5 cellular contexts compared by ENCODE assay signal in the genomic region with DNA sequence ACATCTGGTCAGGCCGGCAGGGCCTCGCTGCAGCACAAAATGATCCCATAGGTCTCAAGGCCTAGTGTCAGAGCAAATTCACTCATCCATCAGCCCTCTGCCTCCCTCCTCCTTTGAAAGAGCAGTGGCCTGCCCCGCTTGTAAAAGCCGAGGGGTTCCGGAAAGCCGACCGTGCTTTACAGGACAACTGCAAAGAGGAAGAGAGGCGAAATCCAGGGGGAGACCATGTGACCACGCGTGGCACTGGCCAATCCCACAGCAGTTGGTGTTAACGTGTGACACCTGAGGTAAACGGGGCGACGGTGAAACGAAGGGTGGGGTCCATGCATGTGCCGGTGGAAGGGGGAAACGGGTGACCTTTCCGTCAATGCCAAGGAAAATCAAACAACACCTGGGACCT.
DNase-seq lines count a peak whose midpoint lies in the region; FAIRE-seq and TF ChIP-seq lines count a peak whose summit lies in the region.
"Not testable (repeated sequence)": the region's sequence is repeated elsewhere in the genome, so short reads cannot be mapped to it uniquely, and the experiment has no call there.

No MANE protein-coding gene starts in this region.

- not testable (repeated sequence) for DNase-seq in NB4 (ENCODE audit: low read depth)
- DNase-seq in activated effector memory CD4-positive, alpha-beta T cell treated with anti-CD3 and anti-CD28 coated beads, Interleukin-2, amount 50 U/mL, for 16 hours = peak; percentile 53
- DNase-seq in kidney = peak; percentile 70
- peak; percentile 96 for DNase-seq in osteocyte (ENCODE audit: extremely low spot score, unreplicated experiment)
- peak; percentile 81 for DNase-seq in sigmoid colon

- H3K9ac ChIP-seq in kidney (ENCODE audit: low read length in 2 of 2) = not testable (repeated sequence)

- H3K9me3 Mint-ChIP-seq in osteocyte (ENCODE audit: unreplicated experiment) = not testable (repeated sequence)

- peak overlapping the region; percentile 47 for H3K4me3 ChIP-seq in NB4 (ENCODE audit: low read depth, low read length)
- not testable (repeated sequence) for H3K4me3 ChIP-seq in kidney (ENCODE audit: low read length in 2 of 2); sigmoid colon

- H3K27ac Mint-ChIP-seq in osteocyte (ENCODE audit: unreplicated experiment) = not testable (repeated sequence)

- not testable (repeated sequence) for TF ChIP-seq CTCF in NB4 (IDR thresholded peaks at IDR 0.05; ENCODE audit: low read depth, low read length); kidney (IDR thresholded peaks at IDR 0.05; ENCODE audit: borderline replicate concordance, extremely low read depth, insufficient read depth); osteocyte (IDR thresholded peaks at IDR 0.05); sigmoid colon (IDR thresholded peaks at IDR 0.05)

- not testable (repeated sequence) for FAIRE-seq in kidney (lab: Jason Lieb, UNC)

- H3K27me3 ChIP-seq in sigmoid colon = not testable (repeated sequence)

- TF ChIP-seq EP300 in sigmoid colon (IDR thresholded peaks at IDR 0.05) = not testable (repeated sequence)

- not testable (repeated sequence) for H3K36me3 ChIP-seq in kidney (ENCODE audit: control insufficient read depth in 1 of 2, insufficient read depth in 2 of 2, low read length in 2 of 2); sigmoid colon

- H3K4me1 Mint-ChIP-seq in osteocyte (ENCODE audit: unreplicated experiment) = not testable (repeated sequence)

- TF ChIP-seq POLR2A in NB4 (IDR thresholded peaks at IDR 0.05; ENCODE audit: extremely low read depth, insufficient read length); sigmoid colon (IDR thresholded peaks at IDR 0.05): not testable (repeated sequence)

- intact Hi-C loops in kidney (cut with DNase I); sigmoid colon (cut with DNase I): not testable (repeated sequence)

- not testable (repeated sequence) for H3K4me3 Mint-ChIP-seq in osteocyte (ENCODE audit: unreplicated experiment)

- H3K27me3 Mint-ChIP-seq in osteocyte (ENCODE audit: unreplicated experiment) = not testable (repeated sequence)

- H3K9me3 ChIP-seq in kidney (ENCODE audit: control insufficient read depth in 1 of 2, low read length in 2 of 2); sigmoid colon: not testable (repeated sequence)

- WGBS in sigmoid colon, 2 donors = 81 to 87% methylated on average over 16 of the region's 18 CpGs

- not testable (repeated sequence) for H3K36me3 Mint-ChIP-seq in osteocyte (ENCODE audit: unreplicated experiment)

- not testable (repeated sequence) for H3K27ac ChIP-seq in kidney (ENCODE audit: low read depth in 2 of 2, low read length in 2 of 2); sigmoid colon

- H3K4me1 ChIP-seq in kidney (ENCODE audit: control insufficient read depth in 1 of 2, insufficient read depth in 1 of 2, low read depth in 1 of 2, low read length in 2 of 2); sigmoid colon: not testable (repeated sequence)
